ENCODE assay signal across 1 cellular context in genomic region chr2:233974530-233975071, GRCh38.
TF ChIP-seq lines count a peak whose summit lies in the region.

No MANE protein-coding gene starts in this region.

TF ChIP-seq in SK-N-SH, 30 proteins besides CTCF, POLR2A, EP300 and RAD21 (continued from another document):
- TF ChIP-seq, protein P1, sequence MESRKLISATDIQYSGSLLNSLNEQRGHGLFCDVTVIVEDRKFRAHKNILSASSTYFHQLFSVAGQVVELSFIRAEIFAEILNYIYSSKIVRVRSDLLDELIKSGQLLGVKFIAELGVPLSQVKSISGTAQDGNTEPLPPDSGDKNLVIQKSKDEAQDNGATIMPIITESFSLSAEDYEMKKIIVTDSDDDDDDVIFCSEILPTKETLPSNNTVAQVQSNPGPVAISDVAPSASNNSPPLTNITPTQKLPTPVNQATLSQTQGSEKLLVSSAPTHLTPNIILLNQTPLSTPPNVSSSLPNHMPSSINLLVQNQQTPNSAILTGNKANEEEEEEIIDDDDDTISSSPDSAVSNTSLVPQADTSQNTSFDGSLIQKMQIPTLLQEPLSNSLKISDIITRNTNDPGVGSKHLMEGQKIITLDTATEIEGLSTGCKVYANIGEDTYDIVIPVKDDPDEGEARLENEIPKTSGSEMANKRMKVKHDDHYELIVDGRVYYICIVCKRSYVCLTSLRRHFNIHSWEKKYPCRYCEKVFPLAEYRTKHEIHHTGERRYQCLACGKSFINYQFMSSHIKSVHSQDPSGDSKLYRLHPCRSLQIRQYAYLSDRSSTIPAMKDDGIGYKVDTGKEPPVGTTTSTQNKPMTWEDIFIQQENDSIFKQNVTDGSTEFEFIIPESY (IDR thresholded peaks at IDR 0.05; ENCODE audit: borderline replicate concordance, low read depth): peak; percentile 93
- TF ChIP-seq SIN3A (IDR thresholded peaks at IDR 0.05; ENCODE audit: borderline replicate concordance, low read depth, low read length) (peak; percentile 80; the same call in 1 of the 2 replicates), NFIC (IDR thresholded peaks at IDR 0.05; ENCODE audit: borderline replicate concordance) (peak; percentile 99), MXI1 (IDR thresholded peaks at IDR 0.05; ENCODE audit: low read depth, low read length) (no peak), RFX5 (IDR thresholded peaks at IDR 0.05; ENCODE audit: low read length) (no peak), CHD2 (IDR thresholded peaks at IDR 0.05; ENCODE audit: low read length, partially characterized antibody) (peak; percentile 43), FOXJ3 (CRISPR knock-in tag; IDR thresholded peaks at IDR 0.05) (no peak), POLR2AphosphoS5 (IDR thresholded peaks at IDR 0.05; ENCODE audit: low read depth, low read length) (peak; percentile 64; the same call in 1 of the 2 replicates), TAF1 (IDR thresholded peaks at IDR 0.05; ENCODE audit: borderline replicate concordance, low read depth, low read length) (peak; percentile 51; the same call in 1 of the 2 replicates), ELF1 (IDR thresholded peaks at IDR 0.05) (peak; percentile 75), GABPA (IDR thresholded peaks at IDR 0.05; ENCODE audit: low read depth) (peak; percentile 43; the same call in 1 of the 2 replicates)
- TF ChIP-seq, protein P2, sequence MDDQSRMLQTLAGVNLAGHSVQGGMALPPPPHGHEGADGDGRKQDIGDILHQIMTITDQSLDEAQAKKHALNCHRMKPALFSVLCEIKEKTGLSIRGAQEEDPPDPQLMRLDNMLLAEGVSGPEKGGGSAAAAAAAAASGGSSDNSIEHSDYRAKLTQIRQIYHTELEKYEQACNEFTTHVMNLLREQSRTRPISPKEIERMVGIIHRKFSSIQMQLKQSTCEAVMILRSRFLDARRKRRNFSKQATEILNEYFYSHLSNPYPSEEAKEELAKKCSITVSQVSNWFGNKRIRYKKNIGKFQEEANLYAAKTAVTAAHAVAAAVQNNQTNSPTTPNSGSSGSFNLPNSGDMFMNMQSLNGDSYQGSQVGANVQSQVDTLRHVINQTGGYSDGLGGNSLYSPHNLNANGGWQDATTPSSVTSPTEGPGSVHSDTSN (IDR thresholded peaks at IDR 0.05): peak; percentile 92
- TF ChIP-seq, protein P3, sequence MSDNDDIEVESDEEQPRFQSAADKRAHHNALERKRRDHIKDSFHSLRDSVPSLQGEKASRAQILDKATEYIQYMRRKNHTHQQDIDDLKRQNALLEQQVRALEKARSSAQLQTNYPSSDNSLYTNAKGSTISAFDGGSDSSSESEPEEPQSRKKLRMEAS (IDR thresholded peaks at IDR 0.05; ENCODE audit: low read depth): peak; percentile 91
